ENCODE assay signal across 19 cellular contexts in the genomic region with DNA sequence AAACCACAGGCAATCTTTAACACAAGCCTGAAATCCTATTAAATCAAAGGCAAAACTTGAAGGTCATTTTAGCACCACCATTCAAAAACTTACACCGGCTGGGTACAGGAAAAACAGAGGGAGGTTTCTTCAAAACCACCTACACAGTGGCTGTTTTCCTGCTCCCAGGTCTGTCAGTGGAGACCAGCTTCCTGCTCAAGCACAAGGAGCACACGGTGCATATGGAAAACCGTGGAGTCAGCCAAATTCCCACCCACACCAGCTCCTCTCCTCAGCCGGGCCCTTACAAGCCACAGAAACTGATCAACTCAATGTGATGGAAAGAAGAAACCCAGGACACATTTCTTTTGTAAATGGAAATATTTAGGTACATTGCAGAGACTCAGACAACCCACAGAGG. TPM values are rescaled to one million over a fixed set of nuclear protein-coding genes. Genes with fewer than 3 reads are reported as not detected.
DNase-seq lines count a peak whose midpoint lies in the region; ATAC-seq, FAIRE-seq and TF ChIP-seq lines count a peak whose summit lies in the region.
"Had no signal": no experiment of that assay in that cellular context is flagged by ENCODE, and none has a peak within 500 bp of the region (broad histone marks: within the 10 kb centered on the region; RNA-seq: fewer than 3 reads in every experiment).

No MANE protein-coding gene starts in this region.

- dilution Hi-C loops in keratinocyte (cut with MboI; ENCODE audit: extremely low pct_ligation_motif_present, low sequenced_read_pairs) = no loop called here

- H3K27me3 ChIP-seq in keratinocyte (ENCODE audit: control insufficient read depth, extremely low read depth, insufficient read depth, low read length) (no peaks in the 10 kb centered on the region), prostate gland (replicated peaks; ENCODE audit: insufficient read depth) (no peaks in the 10 kb centered on the region), upper lobe of left lung (no peaks in the 10 kb centered on the region)
- H3K27me3 ChIP-seq: brain microvascular endothelial cell had no signal

- H3K4me3 ChIP-seq in keratinocyte (ENCODE audit: control insufficient read depth in 2 of 3, extremely low read depth in 1 of 3, insufficient read depth in 2 of 3, low read depth in 1 of 3, low read length in 3 of 3) = no peak overlapping the region
- no peak overlapping the region for H3K4me3 ChIP-seq in prostate gland
- no peak overlapping the region for H3K4me3 ChIP-seq in upper lobe of left lung
- H3K4me3 ChIP-seq: GM12878 had no signal

- TF ChIP-seq CTCF in keratinocyte (optimal IDR thresholded peaks at IDR 0.05 in 1 of 3, IDR thresholded peaks at IDR 0.05 in 1 of 3, conservative IDR thresholded peaks at IDR 0.05 in 1 of 3; ENCODE audit: extremely low read depth in 1 of 3, insufficient read depth in 2 of 3, low read length in 3 of 3) (no peak), prostate gland (IDR thresholded peaks at IDR 0.05) (no peak), upper lobe of left lung (IDR thresholded peaks at IDR 0.05) (no peak)

- WGBS in prostate gland = 14% methylated on average over 4 of the region's 4 CpGs
- WGBS in upper lobe of left lung, 2 donors = 22 to 43% methylated on average over 4 of the region's 4 CpGs

- ATAC-seq in upper lobe of left lung (ENCODE audit: low FRiP score in 2 of 2) = no peak
- ATAC-seq: GM12878, left colon, T-helper 17 cell had no signal

- H3K36me3 ChIP-seq in keratinocyte (ENCODE audit: control insufficient read depth in 2 of 2, extremely low read depth in 1 of 2, insufficient read depth in 2 of 2, low read length in 2 of 2) (no peaks in the 10 kb centered on the region), prostate gland (no peaks in the 10 kb centered on the region), upper lobe of left lung (no peaks in the 10 kb centered on the region)
- H3K36me3 ChIP-seq: brain microvascular endothelial cell had no signal

- H3K36me3 Mint-ChIP-seq in activated naive CD4-positive, alpha-beta T cell treated with anti-CD3 and anti-CD28 coated beads, Interleukin-2, amount 10 ng/mL, durations not matched to agents 7 days and 5 days = no peaks in the 10 kb centered on the region
- H3K36me3 Mint-ChIP-seq: naive B cell had no signal

- DNase-seq in DMS 273 (lab: John Stamatoyannopoulos, UW; ENCODE audit: unreplicated experiment) = peak; percentile 70
- peak; percentile 42 for DNase-seq in HEK293T (ENCODE audit: extremely low spot score)
- DNase-seq in dermis blood vessel endothelial cell = peak; percentile 62
- DNase-seq in keratinocyte (ENCODE audit: low read depth, low spot score) = no peak
- no peak for DNase-seq in activated naive CD4-positive, alpha-beta T cell treated with anti-CD3 and anti-CD28 coated beads, Interleukin-2, amount 10 ng/mL, durations not matched to agents 7 days and 5 days
- DNase-seq in prostate gland (ENCODE audit: low spot score) = no peak
- DNase-seq in NCI-H748 treated with DMSO at 0.1 percent for 48 hours (lab: John Stamatoyannopoulos, UW) = no peak
- no peak for DNase-seq in upper lobe of left lung
- DNase-seq: activated CD8-positive, alpha-beta memory T cell treated with anti-CD3 and anti-CD28 coated beads, Interleukin-2, amount 50 U/mL, for 48 hours; activated naive CD4-positive, alpha-beta T cell treated with anti-CD3 and anti-CD28 coated beads for 36 hours; brain microvascular endothelial cell; DMS79 treated with DMSO at 0.1 percent for 48 hours; left colon; naive B cell; NCI-H1105 treated with DMSO at 0.1 percent for 48 hours; NCI-H510A; T-helper 17 cell had no signal

- H3K4me2 ChIP-seq in keratinocyte (ENCODE audit: control insufficient read depth, extremely low read depth, insufficient read depth, low read depth, low read length) = no peak overlapping the region

- no peak for TF ChIP-seq POLR2A in prostate gland (IDR thresholded peaks at IDR 0.05)
- TF ChIP-seq POLR2A in upper lobe of left lung (IDR thresholded peaks at IDR 0.05) = no peak

- H3K27me3 Mint-ChIP-seq in activated naive CD4-positive, alpha-beta T cell treated with anti-CD3 and anti-CD28 coated beads, Interleukin-2, amount 10 ng/mL, durations not matched to agents 7 days and 5 days = peaks cover 20% of the 10 kb centered on the region

- H3K9ac ChIP-seq in keratinocyte (ENCODE audit: control insufficient read depth, extremely low read depth, insufficient read depth, low read length) = no peak overlapping the region

- H3K79me2 ChIP-seq in keratinocyte (ENCODE audit: control insufficient read depth, insufficient read depth, low read length) = no peaks in the 10 kb centered on the region

- no peaks in the 10 kb centered on the region for H4K20me1 ChIP-seq in keratinocyte (ENCODE audit: control insufficient read depth, extremely low read depth, insufficient read depth, low read length)

- FAIRE-seq in keratinocyte (lab: Jason Lieb, UNC) = no peak
- FAIRE-seq: GM12878, RCC 7860 had no signal

- no peak overlapping the region for H3K27ac Mint-ChIP-seq in activated naive CD4-positive, alpha-beta T cell treated with anti-CD3 and anti-CD28 coated beads, Interleukin-2, amount 10 ng/mL, durations not matched to agents 7 days and 5 days
- H3K27ac Mint-ChIP-seq: activated naive CD4-positive, alpha-beta T cell treated with anti-CD3 and anti-CD28 coated beads for 36 hours; naive B cell had no signal

- H2AFZ ChIP-seq in keratinocyte (ENCODE audit: control insufficient read depth, low read length) = peak overlapping the region; percentile 47

- CTCF ChIA-PET in HEK293T (lab: Yijun Ruan, JAX) = interaction anchor here (0.6 kb wide), 1 partner anchor 31 kb away, joined by 4 read pairs; no protein-coding TSS in a partner anchor
- CTCF ChIA-PET in activated naive CD4-positive, alpha-beta T cell treated with anti-CD3 and anti-CD28 coated beads, Interleukin-2, amount 10 ng/mL, durations not matched to agents 7 days and 5 days (lab: Charles Lee) = interaction anchor here (1.8 kb wide), 1 partner anchor 9 kb away, joined by 6 read pairs; no protein-coding TSS in a partner anchor

- no peaks in the 10 kb centered on the region for H3K9me3 Mint-ChIP-seq in activated naive CD4-positive, alpha-beta T cell treated with anti-CD3 and anti-CD28 coated beads, Interleukin-2, amount 10 ng/mL, durations not matched to agents 7 days and 5 days
- H3K9me3 Mint-ChIP-seq: activated naive CD4-positive, alpha-beta T cell treated with anti-CD3 and anti-CD28 coated beads for 36 hours had no signal

- H3K4me1 ChIP-seq in keratinocyte (ENCODE audit: control insufficient read depth, extremely low read depth, insufficient read depth, low read length) (peaks cover 4% of the 10 kb centered on the region), prostate gland (replicated peaks) (no peaks in the 10 kb centered on the region), upper lobe of left lung (no peaks in the 10 kb centered on the region)

- no peaks in the 10 kb centered on the region for H3K9me1 ChIP-seq in keratinocyte (ENCODE audit: control insufficient read depth, extremely low read depth, insufficient read depth, low read length)

- H3K4me1 Mint-ChIP-seq in activated naive CD4-positive, alpha-beta T cell treated with anti-CD3 and anti-CD28 coated beads, Interleukin-2, amount 10 ng/mL, durations not matched to agents 7 days and 5 days = no peaks in the 10 kb centered on the region

- TF ChIP-seq EP300 in upper lobe of left lung (IDR thresholded peaks at IDR 0.05) = no peak

- H3K9me3 ChIP-seq in keratinocyte (ENCODE audit: control insufficient read depth, low read depth, low read length) = no peaks in the 10 kb centered on the region
- H3K9me3 ChIP-seq in prostate gland = no peaks in the 10 kb centered on the region
- H3K9me3 ChIP-seq in upper lobe of left lung = no peaks in the 10 kb centered on the region

- H3K27ac ChIP-seq in keratinocyte (ENCODE audit: control insufficient read depth, insufficient read depth, low read length) (no peak overlapping the region), prostate gland (no peak overlapping the region), upper lobe of left lung (no peak overlapping the region)
- H3K27ac ChIP-seq: brain microvascular endothelial cell had no signal

- POLR2A ChIA-PET in HEK293T (lab: Yijun Ruan, JAX) = interaction anchor here (0.9 kb wide), 1 partner anchor 17 kb away, joined by 3 read pairs; no protein-coding TSS in a partner anchor

- no peak overlapping the region for H3K4me3 Mint-ChIP-seq in activated naive CD4-positive, alpha-beta T cell treated with anti-CD3 and anti-CD28 coated beads, Interleukin-2, amount 10 ng/mL, durations not matched to agents 7 days and 5 days
- H3K4me3 Mint-ChIP-seq: activated naive CD4-positive, alpha-beta T cell treated with anti-CD3 and anti-CD28 coated beads for 36 hours; naive B cell; T-helper 17 cell had no signal

- intact Hi-C loops in prostate gland (cut with DNase I) = no loop called here

TF ChIP-seq in HEK293T, 16 proteins besides CTCF, POLR2A, EP300 and RAD21:
- TF ChIP-seq SP1 (IDR thresholded peaks at IDR 0.05) (no peak), LEF1 (IDR thresholded peaks at IDR 0.05; ENCODE audit: borderline replicate concordance) (no peak), HDGF (IDR thresholded peaks at IDR 0.05; ENCODE audit: borderline replicate concordance) (no peak), FOXM1 (IDR thresholded peaks at IDR 0.05; ENCODE audit: borderline replicate concordance) (no peak)
TF ChIP-seq in HEK293T: peak in this region for 0.

RNA-seq across cellular contexts. Expression of gene FAM241A, which starts 14.4 kb away (rescaled TPM):
- total RNA-seq in dermis blood vessel endothelial cell (19.2 and 20.3 TPM in 2 replicates), prostate gland (1 to 10 TPM; 3.6 to 3.7 TPM), upper lobe of left lung (1 to 10 TPM; 1.9 to 6.5 (median 4.2) TPM)
- 1.4 to 2.9 TPM (median 2.1 TPM) in 3 replicates for polyA plus RNA-seq in keratinocyte
- 1.4 TPM for polyA plus RNA-seq in keratinocyte (2011; ENCODE audit: low read depth)
- polyA plus RNA-seq in keratinocyte (2011; cell fraction: cytosol; rRNA removed) = 1.7 and 3.2 TPM in 2 replicates
- 1.6 and 2.2 TPM in 2 replicates for polyA plus RNA-seq in keratinocyte (2011; cell fraction: nucleus; rRNA removed)
- 2.5 and 2.8 TPM in 2 replicates for polyA plus RNA-seq in keratinocyte (2012; ENCODE audit: low replicate concordance)
- 0.26 to 1.5 TPM (median 0.53 TPM) in 3 replicates for polyA minus RNA-seq in keratinocyte
- 0.77 TPM for polyA minus RNA-seq in keratinocyte (2011; cell fraction: cytosol; rRNA and poly(A)+ RNA removed)
- polyA minus RNA-seq in keratinocyte (2011; cell fraction: nucleus; rRNA and poly(A)+ RNA removed) = 0.95 and 1.4 TPM in 2 replicates

Comparison
In these comparisons a context has a peak if more than half of its experiments do, and no peak if none do; other contexts are left out.
1. DNase-seq: peak in DMS 273 (single experiment), HEK293T (single experiment) and dermis blood vessel endothelial cell (single experiment); none in keratinocyte (single experiment), activated naive CD4-positive, alpha-beta T cell treated with anti-CD3 and anti-CD28 coated beads, Interleukin-2, amount 10 ng/mL, durations not matched to agents 7 days and 5 days (single experiment), prostate gland (single experiment), NCI-H748 treated with DMSO at 0.1 percent for 48 hours (single experiment) and upper lobe of left lung (0 of 2).